8 cellular contexts compared by ENCODE assay signal in the genomic region with DNA sequence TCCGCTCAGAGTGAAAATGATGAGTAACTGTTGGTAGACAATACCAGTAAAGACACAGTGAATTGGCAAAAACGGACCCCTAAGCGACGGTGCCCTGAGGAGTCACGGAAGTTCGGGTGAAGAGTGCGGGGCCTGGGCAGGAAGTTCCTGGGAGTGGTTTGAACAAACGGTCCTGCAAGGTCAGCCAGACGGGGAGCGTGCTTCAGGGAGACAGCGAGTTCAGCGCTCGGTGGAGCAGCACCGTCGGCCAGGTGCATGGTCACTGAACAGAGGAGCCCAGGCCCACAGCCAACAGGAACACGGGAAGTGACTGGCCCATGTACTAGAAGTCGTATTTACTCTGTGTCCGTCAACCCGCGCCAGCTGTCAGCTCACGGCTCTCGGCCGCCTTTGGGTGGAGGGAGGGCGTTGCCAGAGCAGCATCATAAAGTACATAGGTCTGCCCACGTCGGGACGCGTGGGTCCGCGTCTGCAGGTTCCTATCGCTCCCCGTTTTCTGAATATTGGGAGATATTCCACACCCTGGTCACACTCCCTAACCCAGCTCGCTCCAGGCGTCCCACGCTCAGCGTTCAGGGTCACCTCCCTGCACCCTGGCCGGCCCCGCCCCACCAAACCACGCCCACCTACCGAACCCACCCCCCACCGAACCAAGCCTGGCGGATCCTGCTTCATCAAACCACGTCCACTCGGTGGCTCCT.
DNase-seq lines count a peak whose midpoint lies in the region; ATAC-seq, FAIRE-seq and TF ChIP-seq lines count a peak whose summit lies in the region.

No MANE protein-coding gene starts in this region.

- no TSS peak for BruUV-seq in Calu3 (replicated peaks; lab: Mats Ljungman, UMichigan)

- H3K27ac Mint-ChIP-seq in Calu3 (ENCODE audit: unreplicated experiment): no peak overlapping the region
- peak overlapping the region; percentile 34 for H3K27ac Mint-ChIP-seq in activated naive CD4-positive, alpha-beta T cell treated with anti-CD3 and anti-CD28 coated beads, Interleukin-2, amount 10 ng/mL, durations not matched to agents 7 days and 5 days

- intact Hi-C loops in Calu3 (cut with micrococcal nuclease; ENCODE audit: unreplicated experiment): loop anchor here (10.0 kb wide), 1 partner anchor 165 kb away; no protein-coding TSS in a partner anchor

- FAIRE-seq in GM12892 (lab: Jason Lieb, UNC): no peak

- no peak for TF ChIP-seq POLR2A in GM12892 (IDR thresholded peaks at IDR 0.05; ENCODE audit: low read depth, low read length)

- DNase-seq in Calu3 (peak; percentile 52), NCI-H526 treated with DMSO at 0.1 percent for 48 hours (lab: John Stamatoyannopoulos, UW) (peak; percentile 41), kidney glomerular epithelial cell (lab: John Stamatoyannopoulos, UW) (peak; percentile 8), GM12892 (ENCODE audit: insufficient read length) (no peak), NCI-H128 (lab: John Stamatoyannopoulos, UW; ENCODE audit: unreplicated experiment) (no peak)
- DNase-seq in activated naive CD4-positive, alpha-beta T cell treated with anti-CD3 and anti-CD28 coated beads, Interleukin-2, amount 10 ng/mL, durations not matched to agents 7 days and 5 days: peak; percentile 65
- peak; percentile 5 to 17 for DNase-seq in stimulated activated CD8-positive, alpha-beta memory T cell treated with anti-CD3 and anti-CD28 coated beads, Interleukin-2, amount 100 ng/mL, for 48 hours (ENCODE audit: low read depth in 2 of 2)

- H3K27me3 Mint-ChIP-seq in Calu3 (ENCODE audit: unreplicated experiment): no peaks in the 10 kb centered on the region
- peaks cover 26% of the 10 kb centered on the region for H3K27me3 Mint-ChIP-seq in activated naive CD4-positive, alpha-beta T cell treated with anti-CD3 and anti-CD28 coated beads, Interleukin-2, amount 10 ng/mL, durations not matched to agents 7 days and 5 days

- H3K4me3 Mint-ChIP-seq in Calu3 (ENCODE audit: low read depth, unreplicated experiment): peak overlapping the region; percentile 83
- H3K4me3 Mint-ChIP-seq in activated naive CD4-positive, alpha-beta T cell treated with anti-CD3 and anti-CD28 coated beads, Interleukin-2, amount 10 ng/mL, durations not matched to agents 7 days and 5 days: peak overlapping the region; percentile 80

- H3K4me1 Mint-ChIP-seq in Calu3 (ENCODE audit: low read depth, unreplicated experiment): peaks cover 9% of the 10 kb centered on the region
- H3K4me1 Mint-ChIP-seq in activated naive CD4-positive, alpha-beta T cell treated with anti-CD3 and anti-CD28 coated beads, Interleukin-2, amount 10 ng/mL, durations not matched to agents 7 days and 5 days: peaks cover 14% of the 10 kb centered on the region

- CTCF ChIA-PET in Calu3 (lab: Charles Lee): no interaction called here
- CTCF ChIA-PET in activated naive CD4-positive, alpha-beta T cell treated with anti-CD3 and anti-CD28 coated beads, Interleukin-2, amount 10 ng/mL, durations not matched to agents 7 days and 5 days (lab: Charles Lee): no interaction called here

- no peaks in the 10 kb centered on the region for H3K9me3 Mint-ChIP-seq in Calu3 (ENCODE audit: low read depth, unreplicated experiment)
- H3K9me3 Mint-ChIP-seq in activated naive CD4-positive, alpha-beta T cell treated with anti-CD3 and anti-CD28 coated beads, Interleukin-2, amount 10 ng/mL, durations not matched to agents 7 days and 5 days: no peaks in the 10 kb centered on the region

- H3K36me3 Mint-ChIP-seq in Calu3 (ENCODE audit: insufficient read depth, unreplicated experiment): peaks cover 13% of the 10 kb centered on the region
- no peaks in the 10 kb centered on the region for H3K36me3 Mint-ChIP-seq in activated naive CD4-positive, alpha-beta T cell treated with anti-CD3 and anti-CD28 coated beads, Interleukin-2, amount 10 ng/mL, durations not matched to agents 7 days and 5 days

- peak; percentile 86 for ATAC-seq in HG02588 (IDR thresholded peaks at IDR 0.05; ENCODE audit: unreplicated experiment)

- no peak for TF ChIP-seq CTCF in Calu3 (IDR thresholded peaks at IDR 0.05; ENCODE audit: unreplicated experiment)

Comparison
In these comparisons a context has a peak if more than half of its experiments do, and no peak if none do; other contexts are left out.
1. DNase-seq: peak in Calu3 (single experiment), NCI-H526 treated with DMSO at 0.1 percent for 48 hours (single experiment), activated naive CD4-positive, alpha-beta T cell treated with anti-CD3 and anti-CD28 coated beads, Interleukin-2, amount 10 ng/mL, durations not matched to agents 7 days and 5 days (single experiment), kidney glomerular epithelial cell (single experiment) and stimulated activated CD8-positive, alpha-beta memory T cell treated with anti-CD3 and anti-CD28 coated beads, Interleukin-2, amount 100 ng/mL, for 48 hours (2 of 2); none in GM12892 (single experiment) and NCI-H128 (single experiment).